Comparison of ENCODE assay signal across 13 cellular contexts in the genomic region with DNA sequence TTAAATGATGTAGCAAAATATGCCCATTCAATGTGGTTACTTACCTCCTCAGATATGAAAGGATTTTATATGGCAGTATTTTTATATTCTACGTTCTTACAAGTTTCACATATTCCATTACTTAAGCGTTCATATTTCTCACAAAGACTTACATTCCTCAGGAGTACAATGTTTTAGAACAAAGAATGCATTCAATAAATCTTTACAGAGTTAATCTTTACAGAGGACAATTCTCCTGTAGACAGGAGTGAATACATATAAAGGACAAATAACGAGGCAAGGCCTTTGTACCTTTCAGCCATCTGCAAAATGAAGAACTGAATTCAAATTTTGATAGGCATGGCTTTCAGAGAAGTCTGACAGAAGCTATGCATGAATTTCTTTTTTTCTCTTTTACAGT. TPM values are rescaled to one million over a fixed set of nuclear protein-coding genes. Genes with fewer than 3 reads are reported as not detected.
"Had no signal": no experiment of that assay in that cellular context is flagged by ENCODE, and none has a peak within 500 bp of the region (broad histone marks: within the 10 kb centered on the region; RNA-seq: fewer than 3 reads in every experiment).

No MANE protein-coding gene starts in this region.

- ATAC-seq: body of pancreas, left ventricle myocardium superior, pancreas had no signal

- H3K4me1 ChIP-seq: body of pancreas, pancreas, stomach had no signal

- H3K27ac ChIP-seq: body of pancreas, pancreas, stomach had no signal

- H3K4me3 ChIP-seq: body of pancreas, pancreas, stomach had no signal

- FAIRE-seq: pancreas had no signal

- H3K27me3 ChIP-seq: body of pancreas, pancreas, stomach had no signal

- H3K9me3 ChIP-seq: body of pancreas, pancreas, stomach had no signal

- H3K36me3 ChIP-seq: pancreas, stomach had no signal

- DNase-seq: activated CD4-positive, CD25-positive, alpha-beta regulatory T cell treated with anti-CD3 and anti-CD28 coated beads, Interleukin-2, amount 50 U/mL, for 72 hours; amniotic stem cell; body of pancreas; left ventricle myocardium superior; mesendoderm; pancreas; SHP77 treated with DMSO at 0.1 percent for 48 hours; stimulated activated CD4-positive, alpha-beta T cell treated with anti-CD3 and anti-CD28 coated beads, Interleukin-12 subunit alpha, Interleukin-12 subunit beta, amount 100 ng/mL, for 4 hours; stomach; T-helper 9 cell had no signal

RNA-seq across cellular contexts. Expression of a gene that starts 1.9 kb away (rescaled TPM):
- total RNA-seq: body of pancreas, epithelial cell of proximal tubule, kidney epithelial cell, left ventricle myocardium superior, urinary bladder had no signal
- polyA plus RNA-seq: pancreas, stomach had no signal

RNA-seq across cellular contexts. Expression of a gene that starts 56.6 kb away (rescaled TPM):
- total RNA-seq: body of pancreas, epithelial cell of proximal tubule, kidney epithelial cell, left ventricle myocardium superior, pancreas, stomach, urinary bladder had no signal
- polyA plus RNA-seq: pancreas, stomach, urinary bladder had no signal

RNA-seq across cellular contexts. Expression of a gene that starts 58.4 kb away (rescaled TPM):
- total RNA-seq: body of pancreas, epithelial cell of proximal tubule, kidney epithelial cell, left ventricle myocardium superior had no signal
